ENCODE assay signal across 14 cellular contexts in genomic region chr11:10514210-10514609, GRCh38.
DNase-seq lines count a peak whose midpoint lies in the region; FAIRE-seq and TF ChIP-seq lines count a peak whose summit lies in the region.
"Had no signal": no experiment of that assay in that cellular context is flagged by ENCODE, and none has a peak within 500 bp of the region (broad histone marks: within the 10 kb centered on the region; RNA-seq: fewer than 3 reads in every experiment).

No MANE protein-coding gene starts in this region.

- no peaks in the 10 kb centered on the region for H3K4me1 ChIP-seq in parathyroid adenoma

- no peak overlapping the region for H3K4me2 ChIP-seq in parathyroid adenoma (ENCODE audit: low read length)

- TF ChIP-seq CTCF in parathyroid adenoma (IDR thresholded peaks at IDR 0.05): peak; percentile 34

- no peak overlapping the region for H2AFZ ChIP-seq in parathyroid adenoma

- H3K9ac ChIP-seq in parathyroid adenoma: no peak overlapping the region

- no peak overlapping the region for H3K4me3 ChIP-seq in parathyroid adenoma (ENCODE audit: low read depth, low read length)
- H3K4me3 ChIP-seq: vagina had no signal

- H3K36me3 ChIP-seq in parathyroid adenoma (ENCODE audit: control insufficient read depth, insufficient read depth, low read length): no peaks in the 10 kb centered on the region

- no peaks in the 10 kb centered on the region for H3K27me3 ChIP-seq in parathyroid adenoma (ENCODE audit: control insufficient read depth, insufficient read depth, low read length)
- H3K27me3 ChIP-seq: vagina had no signal

- FAIRE-seq in urothelium cell line (lab: Jason Lieb, UNC): no peak
- FAIRE-seq: H54 had no signal

- no peaks in the 10 kb centered on the region for H3K79me2 ChIP-seq in parathyroid adenoma

- no peak overlapping the region for H3K27ac ChIP-seq in parathyroid adenoma
- H3K27ac ChIP-seq: HL-60, vagina had no signal

- DNase-seq in DMS53 treated with DMSO at 0.1 percent for 48 hours (lab: John Stamatoyannopoulos, UW; ENCODE audit: unreplicated experiment): peak; percentile 18
- DNase-seq in NCI-H69 (lab: John Stamatoyannopoulos, UW): peak; percentile 20
- DNase-seq in dedifferentiated amniotic fluid mesenchymal stem cell (ENCODE audit: extremely low spot score): peak; percentile 37
- DNase-seq in NCI-H128 (lab: John Stamatoyannopoulos, UW; ENCODE audit: unreplicated experiment): no peak
- DNase-seq in stimulated activated CD4-positive, alpha-beta T cell treated with anti-CD3 and anti-CD28 coated beads, Interleukin-1b, Interleukin-23, amount 100 ng/mL, for 48 hours: no peak
- DNase-seq in urothelium cell line (ENCODE audit: low spot score): no peak
- no peak for DNase-seq in NCI-H1105 treated with DMSO at 0.1 percent for 48 hours (lab: John Stamatoyannopoulos, UW)
- DNase-seq: activated CD4-positive, alpha-beta T cell treated with anti-CD3 and anti-CD28 coated beads, Interleukin-2, amount 50 U/mL, for 1 hour; cerebellar nuclear complex; NCI-H526 treated with DMSO at 0.1 percent for 48 hours had no signal

- no peaks in the 10 kb centered on the region for H3K9me3 ChIP-seq in parathyroid adenoma (ENCODE audit: control insufficient read depth, low read length)
- H3K9me3 ChIP-seq: vagina had no signal

Comparison
In these comparisons a context has a peak if more than half of its experiments do, and no peak if none do; other contexts are left out.
1. DNase-seq: peak in DMS53 treated with DMSO at 0.1 percent for 48 hours (single experiment), NCI-H69 (single experiment) and dedifferentiated amniotic fluid mesenchymal stem cell (single experiment); none in NCI-H128 (single experiment), stimulated activated CD4-positive, alpha-beta T cell treated with anti-CD3 and anti-CD28 coated beads, Interleukin-1b, Interleukin-23, amount 100 ng/mL, for 48 hours (single experiment), urothelium cell line (single experiment) and NCI-H1105 treated with DMSO at 0.1 percent for 48 hours (single experiment).